21 cellular contexts compared by ENCODE assay signal in genomic region chr11:93668171-93668570, GRCh38. TPM values are rescaled to one million over a fixed set of nuclear protein-coding genes. Genes with fewer than 3 reads are reported as not detected.
DNase-seq lines count a peak whose midpoint lies in the region; ATAC-seq and TF ChIP-seq lines count a peak whose summit lies in the region.
"Had no signal": no experiment of that assay in that cellular context is flagged by ENCODE, and none has a peak within 500 bp of the region (broad histone marks: within the 10 kb centered on the region; RNA-seq: fewer than 3 reads in every experiment).

No MANE protein-coding gene starts in this region.

- H3K4me3 ChIP-seq in left lung (no peak overlapping the region), sigmoid colon (no peak overlapping the region)
- H3K4me3 ChIP-seq: GM23248, right atrium auricular region had no signal

- peaks cover 0 to 3% of the 10 kb centered on the region in 2 donors for H3K4me1 ChIP-seq in left lung
- H3K4me1 ChIP-seq in sigmoid colon: peaks cover 0 to under 1% (median 0%) of the 10 kb centered on the region in 4 donors
- H3K4me1 ChIP-seq: foreskin keratinocyte, right atrium auricular region had no signal

- no peak overlapping the region for H3K4me3 Mint-ChIP-seq in activated T-cell treated with anti-CD3 and anti-CD28 coated beads, Interleukin-2, amount 50 U/mL, for 4 hours
- no peak overlapping the region for H3K4me3 Mint-ChIP-seq in activated T-helper 1 cell treated with anti-CD3 and anti-CD28 coated beads, Interleukin-12 subunit alpha, Interleukin-12 subunit beta, Interleukin-2, Interleukin-4 antibody, amounts not matched to agents 30 ng/mL and 10 ng/mL and 1 ng/mL, durations not matched to agents 14 hours and 24 hours and 36 hours
- H3K4me3 Mint-ChIP-seq in memory B cell: no peak overlapping the region
- H3K4me3 Mint-ChIP-seq: effector memory CD8-positive, alpha-beta T cell; neural crest cell had no signal

- no peak for TF ChIP-seq CTCF in left lung (IDR thresholded peaks at IDR 0.05)
- TF ChIP-seq CTCF in sigmoid colon (IDR thresholded peaks at IDR 0.05): no peak

- whole genome bisulfite sequencing in sigmoid colon, 2 donors: 82 to 89% methylated on average over 3 of the region's 3 CpGs

- no peaks in the 10 kb centered on the region for H3K9me3 ChIP-seq in left lung
- H3K9me3 ChIP-seq in sigmoid colon: no peaks in the 10 kb centered on the region
- H3K9me3 ChIP-seq: right atrium auricular region had no signal

- no peaks in the 10 kb centered on the region for H3K9me3 Mint-ChIP-seq in activated T-cell treated with anti-CD3 and anti-CD28 coated beads, Interleukin-2, amount 50 U/mL, for 4 hours
- H3K9me3 Mint-ChIP-seq in activated T-helper 1 cell treated with anti-CD3 and anti-CD28 coated beads, Interleukin-12 subunit alpha, Interleukin-12 subunit beta, Interleukin-2, Interleukin-4 antibody, amounts not matched to agents 30 ng/mL and 10 ng/mL and 1 ng/mL, durations not matched to agents 14 hours and 24 hours and 36 hours: no peaks in the 10 kb centered on the region
- no peaks in the 10 kb centered on the region for H3K9me3 Mint-ChIP-seq in memory B cell
- H3K9me3 Mint-ChIP-seq: effector memory CD8-positive, alpha-beta T cell; neural crest cell had no signal

- H3K27ac ChIP-seq in left lung: no peak overlapping the region
- H3K27ac ChIP-seq in sigmoid colon: no peak overlapping the region
- H3K27ac ChIP-seq: foreskin keratinocyte, GM23248, right atrium auricular region had no signal

- H3K36me3 Mint-ChIP-seq in activated T-cell treated with anti-CD3 and anti-CD28 coated beads, Interleukin-2, amount 50 U/mL, for 4 hours (ENCODE audit: insufficient read depth): peaks cover 26% of the 10 kb centered on the region
- peaks cover 51% of the 10 kb centered on the region for H3K36me3 Mint-ChIP-seq in activated T-helper 1 cell treated with anti-CD3 and anti-CD28 coated beads, Interleukin-12 subunit alpha, Interleukin-12 subunit beta, Interleukin-2, Interleukin-4 antibody, amounts not matched to agents 30 ng/mL and 10 ng/mL and 1 ng/mL, durations not matched to agents 14 hours and 24 hours and 36 hours (ENCODE audit: low read depth)
- peaks cover 19% of the 10 kb centered on the region for H3K36me3 Mint-ChIP-seq in memory B cell

- intact Hi-C loops in activated T-helper 1 cell treated with anti-CD3 and anti-CD28 coated beads, Interleukin-12 subunit alpha, Interleukin-12 subunit beta, Interleukin-2, Interleukin-4 antibody, amounts not matched to agents 30 ng/mL and 10 ng/mL and 1 ng/mL, durations not matched to agents 14 hours and 24 hours and 36 hours (cut with micrococcal nuclease): loop anchor here (2.0 to 10.0 kb wide), 2 partner anchors 71 to 827 kb away; partner anchors contain the start of genes ANKRD49 and MRE11
- intact Hi-C loops in left lung (cut with DNase I): no loop called here
- intact Hi-C loops in sigmoid colon (cut with DNase I): loop anchor here (10.0 kb wide), 1 partner anchor 117 kb away; the partner anchor contains the start of gene MED17

- peak; percentile 18 to 21 for ATAC-seq in activated T-cell treated with anti-CD3 and anti-CD28 coated beads, Interleukin-2, amount 50 U/mL, for 4 hours
- ATAC-seq in HG02973 (IDR thresholded peaks at IDR 0.05; ENCODE audit: unreplicated experiment): peak; percentile 61
- ATAC-seq in memory B cell (ENCODE audit: low read depth): no peak
- no peak for ATAC-seq in left lung
- ATAC-seq: effector memory CD8-positive, alpha-beta T cell; foreskin keratinocyte had no signal

- peaks cover 0 to 62% of the 10 kb centered on the region in 2 donors for H3K36me3 ChIP-seq in left lung
- H3K36me3 ChIP-seq in sigmoid colon: peaks cover 0 to 69% (median 33%) of the 10 kb centered on the region in 4 donors

- no peaks in the 10 kb centered on the region for H3K27me3 Mint-ChIP-seq in activated T-cell treated with anti-CD3 and anti-CD28 coated beads, Interleukin-2, amount 50 U/mL, for 4 hours (ENCODE audit: low read depth)
- no peaks in the 10 kb centered on the region for H3K27me3 Mint-ChIP-seq in activated T-helper 1 cell treated with anti-CD3 and anti-CD28 coated beads, Interleukin-12 subunit alpha, Interleukin-12 subunit beta, Interleukin-2, Interleukin-4 antibody, amounts not matched to agents 30 ng/mL and 10 ng/mL and 1 ng/mL, durations not matched to agents 14 hours and 24 hours and 36 hours (ENCODE audit: insufficient read depth)
- H3K27me3 Mint-ChIP-seq in memory B cell: no peaks in the 10 kb centered on the region
- H3K27me3 Mint-ChIP-seq: effector memory CD8-positive, alpha-beta T cell had no signal

- H3K4me1 Mint-ChIP-seq in activated T-cell treated with anti-CD3 and anti-CD28 coated beads, Interleukin-2, amount 50 U/mL, for 4 hours (ENCODE audit: low read depth): peaks cover 13% of the 10 kb centered on the region
- peaks cover 47% of the 10 kb centered on the region for H3K4me1 Mint-ChIP-seq in activated T-helper 1 cell treated with anti-CD3 and anti-CD28 coated beads, Interleukin-12 subunit alpha, Interleukin-12 subunit beta, Interleukin-2, Interleukin-4 antibody, amounts not matched to agents 30 ng/mL and 10 ng/mL and 1 ng/mL, durations not matched to agents 14 hours and 24 hours and 36 hours (ENCODE audit: low read depth)
- H3K4me1 Mint-ChIP-seq in memory B cell: peaks cover 3% of the 10 kb centered on the region

- no peak for TF ChIP-seq EP300 in sigmoid colon (IDR thresholded peaks at IDR 0.05)

- DNase-seq in activated T-cell treated with anti-CD3 and anti-CD28 coated beads, Interleukin-2, amount 50 U/mL, for 4 hours: no peak
- DNase-seq in activated T-cell treated with anti-CD3 and anti-CD28 coated beads for 4 hours (no peak), memory B cell (ENCODE audit: low spot score in 2 of 2) (no peak), NCI-H146 treated with DMSO at 0.1 percent for 48 hours (lab: John Stamatoyannopoulos, UW; ENCODE audit: unreplicated experiment) (no peak), left lung (no peak), sigmoid colon (no peak)
- no peak for DNase-seq in activated T-helper 1 cell treated with anti-CD3 and anti-CD28 coated beads, Interleukin-12 subunit alpha, Interleukin-12 subunit beta, Interleukin-2, Interleukin-4 antibody, amounts not matched to agents 30 ng/mL and 10 ng/mL and 1 ng/mL, durations not matched to agents 14 hours and 24 hours and 36 hours (ENCODE audit: low spot score)
- DNase-seq: activated naive CD4-positive, alpha-beta T cell; Calu3; effector memory CD8-positive, alpha-beta T cell; foreskin keratinocyte; GM23248; mammary epithelial cell; NCI-H1092; NCI-H2171 treated with DMSO at 0.1 percent for 48 hours; NK-92 treated with Interleukin-12 subunit alpha and Interleukin-12 subunit beta, amount 100 ng/mL, for 24 hours; SHP77 treated with DMSO at 0.1 percent for 48 hours; stimulated activated CD4-positive, alpha-beta T cell treated with anti-CD3 and anti-CD28 coated beads, Interleukin-2, amount 100 ng/mL, for 24 hours had no signal

- H3K27ac Mint-ChIP-seq in activated T-helper 1 cell treated with anti-CD3 and anti-CD28 coated beads, Interleukin-12 subunit alpha, Interleukin-12 subunit beta, Interleukin-2, Interleukin-4 antibody, amounts not matched to agents 30 ng/mL and 10 ng/mL and 1 ng/mL, durations not matched to agents 14 hours and 24 hours and 36 hours: peak overlapping the region; percentile 15
- peak overlapping the region; percentile 75 for H3K27ac Mint-ChIP-seq in memory B cell

- H3K27me3 ChIP-seq in left lung (no peaks in the 10 kb centered on the region), sigmoid colon (no peaks in the 10 kb centered on the region)
- H3K27me3 ChIP-seq: foreskin keratinocyte, right atrium auricular region had no signal

- no peak for TF ChIP-seq POLR2A in sigmoid colon (IDR thresholded peaks at IDR 0.05)

RNA-seq across cellular contexts. Expression of gene CEP295, which starts 6.7 kb away (rescaled TPM):
- 10 to 100 TPM in 2 of 3 donors, 1 to 10 TPM in 1; 9.6 to 13.7 (median 11.1) TPM for total RNA-seq in activated T-cell treated with anti-CD3 and anti-CD28 coated beads, Interleukin-2, amount 50 U/mL, for 4 hours
- total RNA-seq in activated T-helper 1 cell treated with anti-CD3 and anti-CD28 coated beads, Interleukin-12 subunit alpha, Interleukin-12 subunit beta, Interleukin-2, Interleukin-4 antibody, amounts not matched to agents 30 ng/mL and 10 ng/mL and 1 ng/mL, durations not matched to agents 14 hours and 24 hours and 36 hours: 29.4 and 29.7 TPM in 2 replicates
- total RNA-seq in left lung (10 to 100 TPM; 10.5 to 11.3 TPM), sigmoid colon (10 to 100 TPM; 18.2 to 31.0 (median 20.6) TPM)
- 1 to 10 TPM; 1.8 to 6.3 (median 2.4) TPM for polyA plus RNA-seq in sigmoid colon

Comparison
In these comparisons a context has a peak if more than half of its experiments do, and no peak if none do; other contexts are left out.
1. ATAC-seq: peak in activated T-cell treated with anti-CD3 and anti-CD28 coated beads, Interleukin-2, amount 50 U/mL, for 4 hours (2 of 2) and HG02973 (single experiment); none in memory B cell (single experiment) and left lung (single experiment).
2. intact Hi-C loops: an anchor here in activated T-helper 1 cell treated with anti-CD3 and anti-CD28 coated beads, Interleukin-12 subunit alpha, Interleukin-12 subunit beta, Interleukin-2, Interleukin-4 antibody, amounts not matched to agents 30 ng/mL and 10 ng/mL and 1 ng/mL, durations not matched to agents 14 hours and 24 hours and 36 hours (2.0 to 10.0 kb wide) and sigmoid colon (10.0 kb wide); none called in left lung.